ENCODE assay signal across 8 cellular contexts in the genomic region with DNA sequence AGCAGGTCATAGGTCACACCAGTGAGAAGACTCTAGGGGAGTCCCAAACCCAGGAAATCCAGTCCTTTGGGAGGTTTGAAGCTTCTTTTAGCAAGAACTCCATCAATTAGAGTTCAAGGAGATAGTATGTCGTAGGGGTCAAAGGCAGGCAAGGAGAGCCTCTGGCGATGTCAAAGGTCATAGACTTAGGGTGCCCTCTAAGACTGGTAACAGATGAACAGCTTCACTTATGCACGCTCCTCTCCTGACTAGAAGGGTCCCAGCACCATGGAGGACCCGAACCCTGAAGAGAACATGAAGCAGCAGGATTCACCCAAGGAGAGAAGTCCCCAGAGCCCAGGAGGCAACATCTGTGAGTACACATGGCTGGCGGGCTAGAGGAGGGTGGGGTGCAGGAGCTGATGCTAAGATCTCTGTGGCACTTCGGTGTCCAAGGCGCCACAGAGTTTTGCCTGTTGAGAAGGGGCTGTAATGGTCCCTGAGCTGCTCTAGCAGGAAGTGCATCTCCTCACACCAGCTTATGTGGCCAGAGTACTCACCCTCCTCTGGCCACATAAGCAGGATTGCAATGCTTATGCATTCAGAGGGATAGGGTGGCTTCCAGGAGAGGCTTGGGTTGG. TPM values are rescaled to one million over a fixed set of nuclear protein-coding genes. Genes with fewer than 3 reads are reported as not detected.
DNase-seq lines count a peak whose midpoint lies in the region; ATAC-seq and TF ChIP-seq lines count a peak whose summit lies in the region.

No MANE protein-coding gene starts in this region.

- H3K9me3 Mint-ChIP-seq in activated CD4-positive, alpha-beta T cell treated with anti-CD3 and anti-CD28 coated beads, Interleukin-2, amount 10 ng/mL, durations not matched to agents 7 days and 5 days: no peaks in the 10 kb centered on the region
- H3K9me3 Mint-ChIP-seq in activated naive CD8-positive, alpha-beta T cell treated with anti-CD3 and anti-CD28 coated beads for 36 hours: no peaks in the 10 kb centered on the region

- no peaks in the 10 kb centered on the region for H3K9me3 ChIP-seq in thymus (ENCODE audit: control insufficient read depth)

- peak overlapping the region; percentile 63 for H3K4me3 ChIP-seq in kidney epithelial cell (ENCODE audit: low read depth, low read length)
- H3K4me3 ChIP-seq in thymus (ENCODE audit: low read length): peak overlapping the region; percentile 72

- WGBS in thymus: 31% methylated on average over 7 of the region's 7 CpGs

- peaks cover 14% of the 10 kb centered on the region for H3K4me1 ChIP-seq in thymus (ENCODE audit: control insufficient read depth, insufficient read depth, low read length)

- H3K36me3 ChIP-seq in kidney epithelial cell (ENCODE audit: control insufficient read depth, insufficient read depth, low read length) (peaks cover 2% of the 10 kb centered on the region), thymus (ENCODE audit: control insufficient read depth, insufficient read depth) (peaks cover 46% of the 10 kb centered on the region)

- H3K4me3 Mint-ChIP-seq in activated CD4-positive, alpha-beta T cell treated with anti-CD3 and anti-CD28 coated beads, Interleukin-2, amount 10 ng/mL, durations not matched to agents 7 days and 5 days: peak overlapping the region; percentile 88
- H3K4me3 Mint-ChIP-seq in activated naive CD8-positive, alpha-beta T cell treated with anti-CD3 and anti-CD28 coated beads for 36 hours: peak overlapping the region; percentile 100

- no peaks in the 10 kb centered on the region for H3K27me3 Mint-ChIP-seq in activated CD4-positive, alpha-beta T cell treated with anti-CD3 and anti-CD28 coated beads, Interleukin-2, amount 10 ng/mL, durations not matched to agents 7 days and 5 days
- H3K27me3 Mint-ChIP-seq in activated naive CD8-positive, alpha-beta T cell treated with anti-CD3 and anti-CD28 coated beads for 36 hours: no peaks in the 10 kb centered on the region

- peaks cover 20% of the 10 kb centered on the region for H3K36me3 Mint-ChIP-seq in activated CD4-positive, alpha-beta T cell treated with anti-CD3 and anti-CD28 coated beads, Interleukin-2, amount 10 ng/mL, durations not matched to agents 7 days and 5 days (ENCODE audit: low read depth)
- H3K36me3 Mint-ChIP-seq in activated naive CD8-positive, alpha-beta T cell treated with anti-CD3 and anti-CD28 coated beads for 36 hours: peaks cover 14% of the 10 kb centered on the region

- no peak overlapping the region for H3K27ac ChIP-seq in thymus (ENCODE audit: low read depth)

- TF ChIP-seq CTCF in kidney epithelial cell (IDR thresholded peaks at IDR 0.05; ENCODE audit: insufficient read depth, low read length, poor library complexity, severe bottlenecking): no peak

- ATAC-seq in HG02885 (IDR thresholded peaks at IDR 0.05; ENCODE audit: poor library complexity, unreplicated experiment) (no peak), HG03196 (IDR thresholded peaks at IDR 0.05; ENCODE audit: unreplicated experiment) (no peak), HG03108 (IDR thresholded peaks at IDR 0.05; ENCODE audit: unreplicated experiment) (no peak)

- no peaks in the 10 kb centered on the region for H3K27me3 ChIP-seq in kidney epithelial cell (ENCODE audit: control insufficient read depth, insufficient read depth, low read length)
- no peaks in the 10 kb centered on the region for H3K27me3 ChIP-seq in thymus (ENCODE audit: control insufficient read depth, insufficient read depth)

- H3K4me1 Mint-ChIP-seq in activated CD4-positive, alpha-beta T cell treated with anti-CD3 and anti-CD28 coated beads, Interleukin-2, amount 10 ng/mL, durations not matched to agents 7 days and 5 days: peaks cover 34% of the 10 kb centered on the region
- H3K4me1 Mint-ChIP-seq in activated naive CD8-positive, alpha-beta T cell treated with anti-CD3 and anti-CD28 coated beads for 36 hours: peaks cover 26% of the 10 kb centered on the region

- no peak for DNase-seq in activated CD4-positive, alpha-beta T cell treated with anti-CD3 and anti-CD28 coated beads, Interleukin-2, amount 10 ng/mL, durations not matched to agents 7 days and 5 days
- DNase-seq in activated CD4-positive, alpha-beta T cell treated with anti-CD3 and anti-CD28 coated beads, Interleukin-2, amount 50 U/mL, for 48 hours: no peak
- DNase-seq in activated naive CD8-positive, alpha-beta T cell treated with anti-CD3 and anti-CD28 coated beads for 36 hours: no peak
- DNase-seq in kidney epithelial cell (ENCODE audit: low read depth): no peak

- POLR2A ChIA-PET in activated CD4-positive, alpha-beta T cell treated with anti-CD3 and anti-CD28 coated beads, Interleukin-2, amount 10 ng/mL, durations not matched to agents 7 days and 5 days (lab: Charles Lee): no interaction called here

- peak overlapping the region; percentile 99 for H3K27ac Mint-ChIP-seq in activated CD4-positive, alpha-beta T cell treated with anti-CD3 and anti-CD28 coated beads, Interleukin-2, amount 10 ng/mL, durations not matched to agents 7 days and 5 days
- H3K27ac Mint-ChIP-seq in activated naive CD8-positive, alpha-beta T cell treated with anti-CD3 and anti-CD28 coated beads for 36 hours: peak overlapping the region; percentile 98

- CTCF ChIA-PET in activated CD4-positive, alpha-beta T cell treated with anti-CD3 and anti-CD28 coated beads, Interleukin-2, amount 10 ng/mL, durations not matched to agents 7 days and 5 days (lab: Charles Lee): interaction anchor here (1.0 to 3.5 kb wide), 7 partner anchors 13 to 213 kb away, joined by 3 to 51 read pairs (median 4); no protein-coding TSS in a partner anchor

RNA-seq across cellular contexts. Expression of gene ZNF576, which starts 0.6 kb away (rescaled TPM):
- 10 to 100 TPM; 14.1 to 14.9 TPM for total RNA-seq in activated CD4-positive, alpha-beta T cell treated with anti-CD3 and anti-CD28 coated beads, Interleukin-2, amount 10 ng/mL, durations not matched to agents 7 days and 5 days
- 10 to 100 TPM; 11.7 to 14.9 TPM for total RNA-seq in activated naive CD8-positive, alpha-beta T cell treated with anti-CD3 and anti-CD28 coated beads for 36 hours
- 6.2 and 21.9 TPM in 2 replicates for total RNA-seq in kidney epithelial cell
- polyA plus RNA-seq in thymus: 10.3 TPM

RNA-seq across cellular contexts. Expression of gene IRGQ, which starts 1.0 kb away (rescaled TPM):
- 1 to 10 TPM; 9.0 to 9.7 TPM for total RNA-seq in activated CD4-positive, alpha-beta T cell treated with anti-CD3 and anti-CD28 coated beads, Interleukin-2, amount 10 ng/mL, durations not matched to agents 7 days and 5 days
- 10 to 100 TPM; 19.8 to 24.6 TPM for total RNA-seq in activated naive CD8-positive, alpha-beta T cell treated with anti-CD3 and anti-CD28 coated beads for 36 hours
- total RNA-seq in kidney epithelial cell: 49.6 and 56.2 TPM in 2 replicates
- 7.5 TPM for polyA plus RNA-seq in thymus

RNA-seq across cellular contexts. Expression of gene SRRM5, which starts 14.9 kb away (rescaled TPM):
- total RNA-seq in activated CD4-positive, alpha-beta T cell treated with anti-CD3 and anti-CD28 coated beads, Interleukin-2, amount 10 ng/mL, durations not matched to agents 7 days and 5 days: under 1 TPM; 0.50 to 0.79 TPM
- under 1 TPM; 0.54 to 0.60 TPM for total RNA-seq in activated naive CD8-positive, alpha-beta T cell treated with anti-CD3 and anti-CD28 coated beads for 36 hours
- 0.46 TPM in 1 of 2 replicates, not detected in the other for total RNA-seq in kidney epithelial cell
- polyA plus RNA-seq in thymus: 0.39 TPM

RNA-seq across cellular contexts. Expression of gene PINLYP, which starts 21.4 kb away (rescaled TPM):
- 1 to 10 TPM; 4.1 to 5.0 TPM for total RNA-seq in activated CD4-positive, alpha-beta T cell treated with anti-CD3 and anti-CD28 coated beads, Interleukin-2, amount 10 ng/mL, durations not matched to agents 7 days and 5 days
- total RNA-seq in activated naive CD8-positive, alpha-beta T cell treated with anti-CD3 and anti-CD28 coated beads for 36 hours: 10 to 100 TPM; 14.3 to 16.8 TPM
- total RNA-seq in kidney epithelial cell: 3.1 and 5.8 TPM in 2 replicates
- polyA plus RNA-seq in thymus: 12.3 TPM

RNA-seq across cellular contexts. Expression of gene XRCC1, which starts 21.6 kb away (rescaled TPM):
- total RNA-seq in activated CD4-positive, alpha-beta T cell treated with anti-CD3 and anti-CD28 coated beads, Interleukin-2, amount 10 ng/mL, durations not matched to agents 7 days and 5 days: 10 to 100 TPM; 41.2 to 42.6 TPM
- total RNA-seq in activated naive CD8-positive, alpha-beta T cell treated with anti-CD3 and anti-CD28 coated beads for 36 hours: 10 to 100 TPM; 35.4 to 36.8 TPM
- 32.9 and 38.1 TPM in 2 replicates for total RNA-seq in kidney epithelial cell
- 23.2 TPM for polyA plus RNA-seq in thymus
